ENCODE assay signal across 21 cellular contexts in the genomic region with DNA sequence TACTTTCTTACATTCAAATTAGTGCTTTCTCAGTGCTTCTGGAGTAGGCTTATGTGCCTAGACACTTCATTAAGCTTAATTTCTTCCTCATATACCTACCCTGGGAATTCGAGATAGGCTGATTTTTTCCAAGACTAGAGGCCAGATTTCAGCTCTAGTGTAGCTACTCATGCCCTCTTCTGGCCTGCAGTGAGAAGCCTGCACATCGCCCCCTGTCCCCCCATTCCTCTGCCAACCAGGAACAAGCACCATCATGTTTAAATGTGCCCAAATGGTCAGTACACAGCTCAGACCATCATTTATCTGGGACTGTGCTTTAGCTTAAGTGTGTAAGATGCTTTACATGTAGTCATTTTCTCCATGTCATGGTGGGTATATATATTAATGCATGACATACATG.
"Had no signal": no experiment of that assay in that cellular context is flagged by ENCODE, and none has a peak within 500 bp of the region (broad histone marks: within the 10 kb centered on the region; RNA-seq: fewer than 3 reads in every experiment).

No MANE protein-coding gene starts in this region.

- H3K4me3 ChIP-seq: colonic mucosa, heart left ventricle, left ventricle myocardium inferior, lower lobe of right lung, psoas muscle, right lobe of liver, testis, tibial nerve had no signal

- H2AFZ ChIP-seq: parathyroid adenoma had no signal

- H3K36me3 ChIP-seq: colonic mucosa, heart left ventricle, left ventricle myocardium inferior, lower lobe of right lung, right lobe of liver, tibial nerve had no signal

- H3K27ac Mint-ChIP-seq: memory B cell; natural killer cell treated with Interleukin-12 subunit alpha and Interleukin-12 subunit beta and Interleukin-15 and Interleukin-18, amount 100 ng/mL, for 72 hours; stimulated activated memory B cell treated with anti-CD40 and anti-IgM and Interleukin-4, amounts not matched to agents 10 μg/mL and 1 μg/mL and 100 μg/mL, for 72 hours; stimulated activated naive CD8-positive, alpha-beta T cell treated with anti-CD3 and anti-CD28 coated beads, Interleukin-15, amount 100 ng/mL, for 72 hours had no signal

- H3K27me3 Mint-ChIP-seq: memory B cell; natural killer cell treated with Interleukin-12 subunit alpha and Interleukin-12 subunit beta and Interleukin-15 and Interleukin-18, amount 100 ng/mL, for 72 hours; stimulated activated memory B cell treated with anti-CD40 and anti-IgM and Interleukin-4, amounts not matched to agents 10 μg/mL and 1 μg/mL and 100 μg/mL, for 72 hours; stimulated activated naive CD8-positive, alpha-beta T cell treated with anti-CD3 and anti-CD28 coated beads, Interleukin-15, amount 100 ng/mL, for 72 hours had no signal

- H3K4me1 Mint-ChIP-seq: memory B cell; stimulated activated memory B cell treated with anti-CD40 and anti-IgM and Interleukin-4, amounts not matched to agents 10 μg/mL and 1 μg/mL and 100 μg/mL, for 72 hours; stimulated activated naive CD8-positive, alpha-beta T cell treated with anti-CD3 and anti-CD28 coated beads, Interleukin-15, amount 100 ng/mL, for 72 hours had no signal

- H3K27me3 ChIP-seq: colonic mucosa, heart left ventricle, right lobe of liver, testis, tibial nerve had no signal

- H3K36me3 Mint-ChIP-seq: memory B cell; stimulated activated memory B cell treated with anti-CD40 and anti-IgM and Interleukin-4, amounts not matched to agents 10 μg/mL and 1 μg/mL and 100 μg/mL, for 72 hours had no signal

- FAIRE-seq: kidney had no signal

- DNase-seq: colonic mucosa; dermis blood vessel endothelial cell; foreskin melanocyte; heart left ventricle; hippocampal formation; kidney; left cardiac atrium; left ventricle myocardium inferior; lower lobe of right lung; midbrain; psoas muscle; retina; right lobe of liver; stimulated activated CD4-positive, alpha-beta T cell treated with anti-CD3 and anti-CD28 coated beads, Interleukin-4, amount 100 ng/mL, for 24 hours; stimulated activated naive CD8-positive, alpha-beta T cell treated with anti-CD3 and anti-CD28 coated beads, Interleukin-15, amount 100 ng/mL, for 72 hours; testis had no signal

- H3K9me3 ChIP-seq: colonic mucosa, lower lobe of right lung, psoas muscle, right lobe of liver, testis, tibial nerve had no signal

- H3K9ac ChIP-seq: parathyroid adenoma had no signal

- H3K4me1 ChIP-seq: colonic mucosa, heart left ventricle, left ventricle myocardium inferior, lower lobe of right lung, parathyroid adenoma, psoas muscle, right lobe of liver, testis, tibial nerve had no signal

- H3K27ac ChIP-seq: colonic mucosa, heart left ventricle, left ventricle myocardium inferior, lower lobe of right lung, parathyroid adenoma, psoas muscle, right lobe of liver, testis, tibial nerve had no signal

- H3K4me3 Mint-ChIP-seq: memory B cell; natural killer cell treated with Interleukin-12 subunit alpha and Interleukin-12 subunit beta and Interleukin-15 and Interleukin-18, amount 100 ng/mL, for 72 hours; stimulated activated memory B cell treated with anti-CD40 and anti-IgM and Interleukin-4, amounts not matched to agents 10 μg/mL and 1 μg/mL and 100 μg/mL, for 72 hours; stimulated activated naive CD8-positive, alpha-beta T cell treated with anti-CD3 and anti-CD28 coated beads, Interleukin-15, amount 100 ng/mL, for 72 hours had no signal

- H3K79me2 ChIP-seq: parathyroid adenoma had no signal

- ATAC-seq: heart left ventricle; left cardiac atrium; lower lobe of right lung; natural killer cell treated with Interleukin-12 subunit alpha and Interleukin-12 subunit beta and Interleukin-15 and Interleukin-18, amount 100 ng/mL, for 72 hours; psoas muscle; right lobe of liver; stimulated activated memory B cell treated with anti-CD40 and anti-IgM and Interleukin-4, amounts not matched to agents 10 μg/mL and 1 μg/mL and 100 μg/mL, for 72 hours; stimulated activated naive CD8-positive, alpha-beta T cell treated with anti-CD3 and anti-CD28 coated beads, Interleukin-15, amount 100 ng/mL, for 72 hours had no signal
